ENCODE assay signal across 25 cellular contexts in genomic region chr5:110072646-110073045, GRCh38.
"Had no signal": no experiment of that assay in that cellular context is flagged by ENCODE, and none has a peak within 500 bp of the region (broad histone marks: within the 10 kb centered on the region; RNA-seq: fewer than 3 reads in every experiment).

No MANE protein-coding gene starts in this region.

- H3K9me3 ChIP-seq: right lobe of liver, uterus had no signal

- H3K27me3 ChIP-seq: adrenal gland, brain microvascular endothelial cell, dorsolateral prefrontal cortex, esophagus muscularis mucosa, right lobe of liver, uterus had no signal

- H3K36me3 ChIP-seq: adrenal gland, brain microvascular endothelial cell, esophagus muscularis mucosa, right lobe of liver, thoracic aorta, uterus had no signal

- ATAC-seq: activated CD4-positive, CD25-positive, alpha-beta regulatory T cell treated with anti-CD3 and anti-CD28 coated beads, Interleukin-2, amount 50 U/mL, for 24 hours; left cardiac atrium; left ventricle myocardium superior; right lobe of liver; stimulated activated effector memory CD8-positive, alpha-beta T cell treated with anti-CD3 and anti-CD28 coated beads, Interleukin-12 subunit alpha, Interleukin-12 subunit beta, amount 100 ng/mL, for 72 hours had no signal

- H3K27ac ChIP-seq: adrenal gland, brain microvascular endothelial cell, coronary artery, dorsolateral prefrontal cortex, esophagus muscularis mucosa, right lobe of liver, skin epidermis, thoracic aorta, uterus, VCaP had no signal

- H3K4me1 ChIP-seq: adrenal gland, esophagus muscularis mucosa, right lobe of liver had no signal

- DNase-seq: activated CD4-positive, alpha-beta T cell treated with anti-CD3 and anti-CD28 coated beads for 48 hours; activated CD4-positive, alpha-beta T cell treated with anti-CD3 and anti-CD28 coated beads, Interleukin-2, amount 50 U/mL, for 48 hours; activated CD8-positive, alpha-beta memory T cell treated with anti-CD3 and anti-CD28 coated beads for 24 hours; activated effector memory CD4-positive, alpha-beta T cell treated with anti-CD3 and anti-CD28 coated beads, Interleukin-2, amount 50 U/mL, for 16 hours; activated naive CD4-positive, alpha-beta T cell treated with anti-CD3 and anti-CD28 coated beads for 36 hours; activated naive CD8-positive, alpha-beta T cell treated with anti-CD3 and anti-CD28 coated beads for 36 hours; adrenal gland; aorta; brain microvascular endothelial cell; dorsolateral prefrontal cortex; foreskin melanocyte; left cardiac atrium; left ventricle myocardium superior; posterior cingulate gyrus; right lobe of liver; stimulated activated CD4-positive, alpha-beta T cell treated with anti-CD3 and anti-CD28 coated beads, Interleukin-12 subunit alpha, Interleukin-12 subunit beta, amount 100 ng/mL, for 4 hours; stimulated activated CD4-positive, alpha-beta T cell treated with anti-CD3 and anti-CD28 coated beads, Interleukin-4, amount 100 ng/mL, for 24 hours; uterus had no signal

- H3K4me3 ChIP-seq: adrenal gland, coronary artery, dorsolateral prefrontal cortex, esophagus muscularis mucosa, right lobe of liver, skin epidermis, thoracic aorta, uterus had no signal
